In the genomic region with DNA sequence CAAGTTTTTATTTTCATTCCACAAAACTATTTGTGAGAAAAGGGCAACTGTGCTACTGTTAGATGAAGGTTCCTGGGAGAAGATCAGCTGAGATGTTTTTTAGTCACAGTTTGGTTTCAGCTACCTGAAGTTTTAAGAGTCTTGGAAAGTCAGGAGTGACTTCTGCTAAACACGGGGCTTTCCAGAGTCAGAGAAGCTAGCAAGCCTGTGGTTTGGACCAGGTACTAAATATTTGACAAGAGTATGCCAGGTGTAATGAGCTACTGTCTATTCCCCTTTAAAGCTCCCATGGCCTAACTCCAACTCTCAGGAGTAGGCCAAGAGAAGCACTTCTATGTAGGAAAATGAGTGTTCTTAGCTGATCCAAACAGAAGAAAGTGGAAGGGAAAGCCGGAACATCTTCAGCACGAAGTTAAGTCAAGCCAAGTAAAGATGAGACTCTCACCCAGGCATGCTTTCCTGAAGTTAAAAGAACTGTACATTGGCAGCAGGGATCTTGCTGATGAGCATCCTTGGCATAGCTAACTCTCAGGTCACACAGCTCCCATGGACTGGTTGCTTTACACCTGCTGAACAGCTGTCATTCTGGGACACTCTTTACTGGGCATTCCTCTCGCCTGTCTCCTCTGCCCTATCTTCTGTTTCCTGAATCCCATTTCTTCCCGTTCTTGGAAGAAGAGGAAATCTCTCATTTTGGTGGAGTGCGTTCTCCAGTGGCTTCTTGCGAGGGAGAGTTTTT, we compare ENCODE assay signal across 23 cellular contexts. TPM values are rescaled to one million over a fixed set of nuclear protein-coding genes. Genes with fewer than 3 reads are reported as not detected.
DNase-seq lines count a peak whose midpoint lies in the region; ATAC-seq and TF ChIP-seq lines count a peak whose summit lies in the region.
"Had no signal": no experiment of that assay in that cellular context is flagged by ENCODE, and none has a peak within 500 bp of the region (broad histone marks: within the 10 kb centered on the region; RNA-seq: fewer than 3 reads in every experiment).

No MANE protein-coding gene starts in this region.

- TF ChIP-seq CTCF in GM12865 (IDR thresholded peaks at IDR 0.05; ENCODE audit: insufficient read depth, low read depth, low read length, missing control alignments) = no peak
- TF ChIP-seq CTCF in fibroblast of the aortic adventitia (IDR thresholded peaks at IDR 0.05; ENCODE audit: insufficient read depth, low read length) = no peak
- no peak for TF ChIP-seq CTCF in prostate gland (IDR thresholded peaks at IDR 0.05)
- no peak for TF ChIP-seq CTCF in WTC11 (IDR thresholded peaks at IDR 0.05)

- H3K9me3 Mint-ChIP-seq in activated CD4-positive, alpha-beta memory T cell treated with anti-CD3 and anti-CD28 coated beads for 36 hours = no peaks in the 10 kb centered on the region
- H3K9me3 Mint-ChIP-seq in WTC11 = peaks cover 4% of the 10 kb centered on the region
- H3K9me3 Mint-ChIP-seq: activated B cell treated with CpG ODN at 0.5 μM for 24 hours; activated CD4-positive, alpha-beta memory T cell treated with anti-CD3 and anti-CD28 coated beads, Interleukin-2, amount 10 ng/mL, durations not matched to agents 7 days and 5 days had no signal

- CTCF ChIA-PET in activated CD4-positive, alpha-beta memory T cell treated with anti-CD3 and anti-CD28 coated beads for 36 hours (lab: Charles Lee) = no interaction called here
- CTCF ChIA-PET in WTC11 (lab: Charles Lee) = interaction anchor here (0.5 to 1.8 kb wide), 4 partner anchors 10 to 355 kb away, joined by 3 to 7 read pairs (median 5); no protein-coding TSS in a partner anchor

- no peak overlapping the region for H3K4me3 Mint-ChIP-seq in activated CD4-positive, alpha-beta memory T cell treated with anti-CD3 and anti-CD28 coated beads for 36 hours
- H3K4me3 Mint-ChIP-seq in WTC11 = no peak overlapping the region
- H3K4me3 Mint-ChIP-seq: activated B cell treated with CpG ODN at 0.5 μM for 24 hours; activated CD4-positive, alpha-beta memory T cell treated with anti-CD3 and anti-CD28 coated beads, Interleukin-2, amount 10 ng/mL, durations not matched to agents 7 days and 5 days; nephron had no signal

- in situ Hi-C loops in G401 (cut with HindIII; ENCODE audit: low sequenced_read_pairs) = no loop called here

- TF ChIP-seq POLR2A in prostate gland (IDR thresholded peaks at IDR 0.05) = no peak

- H3K27me3 ChIP-seq in adipocyte (replicated peaks; ENCODE audit: control insufficient read depth, insufficient read depth, low read length) = no peaks in the 10 kb centered on the region
- H3K27me3 ChIP-seq in prostate gland (replicated peaks; ENCODE audit: insufficient read depth) = no peaks in the 10 kb centered on the region
- no peaks in the 10 kb centered on the region for H3K27me3 ChIP-seq in SJCRH30
- H3K27me3 ChIP-seq: heart right ventricle had no signal

- H3K27ac ChIP-seq in prostate gland = no peak overlapping the region
- no peak overlapping the region for H3K27ac ChIP-seq in SJCRH30
- H3K27ac ChIP-seq: heart right ventricle had no signal

- POLR2A ChIA-PET in activated CD4-positive, alpha-beta memory T cell treated with anti-CD3 and anti-CD28 coated beads for 36 hours (lab: Charles Lee) = no interaction called here
- POLR2A ChIA-PET in WTC11 (lab: Charles Lee) = no interaction called here

- peaks cover 24% of the 10 kb centered on the region for H3K27me3 Mint-ChIP-seq in activated CD4-positive, alpha-beta memory T cell treated with anti-CD3 and anti-CD28 coated beads for 36 hours
- no peaks in the 10 kb centered on the region for H3K27me3 Mint-ChIP-seq in WTC11 (ENCODE audit: low read depth)

- H3K36me3 ChIP-seq in adipocyte (ENCODE audit: control insufficient read depth, insufficient read depth, low read length, severe bottlenecking) = no peaks in the 10 kb centered on the region
- no peaks in the 10 kb centered on the region for H3K36me3 ChIP-seq in prostate gland
- no peaks in the 10 kb centered on the region for H3K36me3 ChIP-seq in SJCRH30
- H3K36me3 ChIP-seq: heart right ventricle had no signal

- H3K36me3 Mint-ChIP-seq in activated CD4-positive, alpha-beta memory T cell treated with anti-CD3 and anti-CD28 coated beads for 36 hours = no peaks in the 10 kb centered on the region
- no peaks in the 10 kb centered on the region for H3K36me3 Mint-ChIP-seq in WTC11

- DNase-seq in GM12865 (ENCODE audit: low read depth) = peak; percentile 33
- DNase-seq in adipocyte (ENCODE audit: low read depth) = peak; percentile 3
- DNase-seq in fibroblast of the aortic adventitia (ENCODE audit: low read depth) = peak; percentile 16
- DNase-seq in prostate gland (ENCODE audit: low spot score) = peak; percentile 32
- DNase-seq in activated CD4-positive, alpha-beta memory T cell treated with anti-CD3 and anti-CD28 coated beads for 36 hours = no peak
- no peak for DNase-seq in WTC11 (ENCODE audit: low spot score)
- DNase-seq in G401 (ENCODE audit: low spot score) = no peak
- DNase-seq in SJCRH30 = no peak
- DNase-seq: activated B cell treated with CpG ODN at 0.5 μM for 24 hours; activated CD4-positive, alpha-beta memory T cell treated with anti-CD3 and anti-CD28 coated beads, Interleukin-2, amount 10 ng/mL, durations not matched to agents 7 days and 5 days; activated gamma-delta T cell; activated T-cell treated with anti-CD3 and anti-CD28 coated beads for 4 hours; C1 segment of cervical spinal cord; caudate nucleus; dermis blood vessel endothelial cell; heart right ventricle; KG1; NCI-H187 treated with DMSO at 0.1 percent for 48 hours; NCI-H446 treated with DMSO at 0.1 percent for 48 hours; stimulated activated CD4-positive, alpha-beta T cell treated with anti-CD3 and anti-CD28 coated beads, Interleukin-1b, Interleukin-23, amount 100 ng/mL, for 48 hours had no signal

- intact Hi-C loops in prostate gland (cut with DNase I) = no loop called here
- intact Hi-C loops in activated CD4-positive, alpha-beta memory T cell treated with anti-CD3 and anti-CD28 coated beads for 36 hours (cut with micrococcal nuclease) = no loop called here

- no peak overlapping the region for H3K4me3 ChIP-seq in GM12865 (ENCODE audit: low read depth, low read length)
- H3K4me3 ChIP-seq in adipocyte (ENCODE audit: low read length) = no peak overlapping the region
- H3K4me3 ChIP-seq in fibroblast of the aortic adventitia (ENCODE audit: low read depth, low read length) = no peak overlapping the region
- no peak overlapping the region for H3K4me3 ChIP-seq in prostate gland
- H3K4me3 ChIP-seq in SJCRH30 = no peak overlapping the region
- H3K4me3 ChIP-seq: heart right ventricle had no signal

- whole genome bisulfite sequencing in prostate gland = 65% methylated on average over 7 of the region's 7 CpGs

- H3K9ac ChIP-seq in adipocyte (ENCODE audit: low read length) = no peak overlapping the region

- H3K4me1 ChIP-seq in adipocyte (ENCODE audit: control insufficient read depth, insufficient read depth, low read length) (peaks cover 23% of the 10 kb centered on the region), prostate gland (replicated peaks) (no peaks in the 10 kb centered on the region), SJCRH30 (no peaks in the 10 kb centered on the region)

- no peak for ATAC-seq in WTC11
- ATAC-seq: heart right ventricle, left lobe of liver, SK-N-SH treated with all-trans-retinoic acid at 6 μM for 48 hours had no signal

- H3K9me3 ChIP-seq in adipocyte (ENCODE audit: control insufficient read depth, low read length) = no peaks in the 10 kb centered on the region
- H3K9me3 ChIP-seq in prostate gland = no peaks in the 10 kb centered on the region
- no peaks in the 10 kb centered on the region; the same call in 1 of the 2 replicates for H3K9me3 ChIP-seq in SJCRH30 (replicated peaks)

- H3K27ac Mint-ChIP-seq in activated CD4-positive, alpha-beta memory T cell treated with anti-CD3 and anti-CD28 coated beads for 36 hours = no peak overlapping the region
- no peak overlapping the region for H3K27ac Mint-ChIP-seq in WTC11
- H3K27ac Mint-ChIP-seq: activated B cell treated with CpG ODN at 0.5 μM for 24 hours; activated CD4-positive, alpha-beta memory T cell treated with anti-CD3 and anti-CD28 coated beads, Interleukin-2, amount 10 ng/mL, durations not matched to agents 7 days and 5 days; nephron had no signal

- no peaks in the 10 kb centered on the region for H3K4me1 Mint-ChIP-seq in activated CD4-positive, alpha-beta memory T cell treated with anti-CD3 and anti-CD28 coated beads for 36 hours (ENCODE audit: low read depth)
- H3K4me1 Mint-ChIP-seq in WTC11 = no peaks in the 10 kb centered on the region
- H3K4me1 Mint-ChIP-seq: activated B cell treated with CpG ODN at 0.5 μM for 24 hours; activated CD4-positive, alpha-beta memory T cell treated with anti-CD3 and anti-CD28 coated beads, Interleukin-2, amount 10 ng/mL, durations not matched to agents 7 days and 5 days had no signal

TF ChIP-seq in WTC11, 78 proteins besides CTCF, POLR2A, EP300 and RAD21:
- no peak for TF ChIP-seq IRF2 (CRISPR knock-in tag; IDR thresholded peaks at IDR 0.05; ENCODE audit: borderline replicate concordance, low read depth)
- no peak for TF ChIP-seq ZNF317 (CRISPR knock-in tag; IDR thresholded peaks at IDR 0.05; ENCODE audit: borderline replicate concordance, low read depth)
- no peak for TF ChIP-seq CREM (CRISPR knock-in tag; IDR thresholded peaks at IDR 0.05)
- TF ChIP-seq PREB (CRISPR knock-in tag; IDR thresholded peaks at IDR 0.05; ENCODE audit: borderline replicate concordance) = no peak

RNA-seq across cellular contexts. Expression of gene TM4SF18, which starts 22.5 kb away (rescaled TPM):
- total RNA-seq in fibroblast of the aortic adventitia (ENCODE audit: low replicate concordance) (0.27 and 1.3 TPM in 2 replicates), prostate gland (1 to 10 TPM; 4.3 to 4.9 TPM), WTC11 (2021) (1.6 to 2.4 TPM (median 2.2 TPM) in 3 replicates)
- total RNA-seq in activated CD4-positive, alpha-beta memory T cell treated with anti-CD3 and anti-CD28 coated beads for 36 hours = not detected
- total RNA-seq in G401 (2014; rRNA removed; shearing (Covaris generic)) = 13.4 and 36.7 TPM in 2 replicates
- total RNA-seq in SJCRH30 (2014; rRNA removed; shearing (Covaris generic)) = not detected in 2 replicates
- total RNA-seq: activated B cell treated with CpG ODN at 0.5 μM for 24 hours; activated CD4-positive, alpha-beta memory T cell treated with anti-CD3 and anti-CD28 coated beads, Interleukin-2, amount 10 ng/mL, durations not matched to agents 7 days and 5 days had no signal

Comparison
In these comparisons a context has a peak if more than half of its experiments do, and no peak if none do; other contexts are left out.
1. DNase-seq: peak in GM12865 (single experiment), adipocyte (single experiment), fibroblast of the aortic adventitia (single experiment) and prostate gland (single experiment); none in activated CD4-positive, alpha-beta memory T cell treated with anti-CD3 and anti-CD28 coated beads for 36 hours (single experiment), WTC11 (single experiment), G401 (single experiment) and SJCRH30 (0 of 2).